9 cellular contexts compared by ENCODE assay signal in genomic region chr19:42066075-42066754, GRCh38. TPM values are rescaled to one million over a fixed set of nuclear protein-coding genes. Genes with fewer than 3 reads are reported as not detected.
DNase-seq lines count a peak whose midpoint lies in the region; ATAC-seq and TF ChIP-seq lines count a peak whose summit lies in the region.
"Had no signal": no experiment of that assay in that cellular context is flagged by ENCODE, and none has a peak within 500 bp of the region (broad histone marks: within the 10 kb centered on the region; RNA-seq: fewer than 3 reads in every experiment).

No MANE protein-coding gene starts in this region.

- ATAC-seq in GM18873 (IDR thresholded peaks at IDR 0.05; ENCODE audit: low FRiP score, unreplicated experiment) = no peak
- no peak for ATAC-seq in stimulated activated memory B cell treated with anti-CD40 and anti-IgM and Interleukin-4, amounts not matched to agents 10 μg/mL and 1 μg/mL and 100 μg/mL, for 72 hours

- H3K36me3 Mint-ChIP-seq in stimulated activated memory B cell treated with anti-CD40 and anti-IgM and Interleukin-4, amounts not matched to agents 10 μg/mL and 1 μg/mL and 100 μg/mL, for 72 hours = no peaks in the 10 kb centered on the region
- H3K36me3 Mint-ChIP-seq: activated naive CD8-positive, alpha-beta T cell treated with anti-CD3 and anti-CD28 coated beads, Interleukin-2, amount 10 ng/mL, durations not matched to agents 7 days and 5 days had no signal

- DNase-seq in AG08395 (ENCODE audit: low spot score) = peak; percentile 37
- peak; percentile 74 for DNase-seq in G401 (ENCODE audit: low spot score)
- peak; percentile 78 for DNase-seq in NCI-H69 (lab: John Stamatoyannopoulos, UW)
- peak; percentile 10 for DNase-seq in fibroblast of pulmonary artery (ENCODE audit: low read depth)
- no peak for DNase-seq in stimulated activated CD4-positive, alpha-beta T cell treated with anti-CD3 and anti-CD28 coated beads, Interleukin-4, amount 100 ng/mL, for 4 hours
- DNase-seq in GM10266 (ENCODE audit: extremely low spot score) = no peak
- DNase-seq: activated naive CD8-positive, alpha-beta T cell treated with anti-CD3 and anti-CD28 coated beads, Interleukin-2, amount 10 ng/mL, durations not matched to agents 7 days and 5 days had no signal

- in situ Hi-C loops in G401 (cut with HindIII; ENCODE audit: low sequenced_read_pairs) = no loop called here

- H3K4me3 ChIP-seq in fibroblast of pulmonary artery (replicated peaks; ENCODE audit: low read depth, low read length) = no peak overlapping the region

- peaks cover 19% of the 10 kb centered on the region for H3K27me3 Mint-ChIP-seq in stimulated activated memory B cell treated with anti-CD40 and anti-IgM and Interleukin-4, amounts not matched to agents 10 μg/mL and 1 μg/mL and 100 μg/mL, for 72 hours

- H3K27ac Mint-ChIP-seq in stimulated activated memory B cell treated with anti-CD40 and anti-IgM and Interleukin-4, amounts not matched to agents 10 μg/mL and 1 μg/mL and 100 μg/mL, for 72 hours = no peak overlapping the region
- H3K27ac Mint-ChIP-seq: activated naive CD8-positive, alpha-beta T cell treated with anti-CD3 and anti-CD28 coated beads, Interleukin-2, amount 10 ng/mL, durations not matched to agents 7 days and 5 days had no signal

- no peaks in the 10 kb centered on the region for H3K4me1 Mint-ChIP-seq in stimulated activated memory B cell treated with anti-CD40 and anti-IgM and Interleukin-4, amounts not matched to agents 10 μg/mL and 1 μg/mL and 100 μg/mL, for 72 hours
- H3K4me1 Mint-ChIP-seq: activated naive CD8-positive, alpha-beta T cell treated with anti-CD3 and anti-CD28 coated beads, Interleukin-2, amount 10 ng/mL, durations not matched to agents 7 days and 5 days had no signal

- TF ChIP-seq CTCF in fibroblast of pulmonary artery (IDR thresholded peaks at IDR 0.05; ENCODE audit: low read length, missing control alignments) (no peak), GM10266 (IDR thresholded peaks at IDR 0.05; ENCODE audit: control insufficient read depth, insufficient read depth, low read depth, missing control alignments) (no peak)

- no peak overlapping the region for H3K4me3 Mint-ChIP-seq in stimulated activated memory B cell treated with anti-CD40 and anti-IgM and Interleukin-4, amounts not matched to agents 10 μg/mL and 1 μg/mL and 100 μg/mL, for 72 hours
- H3K4me3 Mint-ChIP-seq: activated naive CD8-positive, alpha-beta T cell treated with anti-CD3 and anti-CD28 coated beads, Interleukin-2, amount 10 ng/mL, durations not matched to agents 7 days and 5 days had no signal

- H3K9me3 Mint-ChIP-seq in stimulated activated memory B cell treated with anti-CD40 and anti-IgM and Interleukin-4, amounts not matched to agents 10 μg/mL and 1 μg/mL and 100 μg/mL, for 72 hours = no peaks in the 10 kb centered on the region
- H3K9me3 Mint-ChIP-seq: activated naive CD8-positive, alpha-beta T cell treated with anti-CD3 and anti-CD28 coated beads, Interleukin-2, amount 10 ng/mL, durations not matched to agents 7 days and 5 days had no signal

RNA-seq across cellular contexts. Expression of gene GRIK5, which starts 3.8 kb away (rescaled TPM):
- total RNA-seq in G401 (2014; rRNA removed; shearing (Covaris generic)) = 0.49 and 1.1 TPM in 2 replicates

RNA-seq across cellular contexts. Expression of gene ZNF574, which starts 9.8 kb away (rescaled TPM):
- total RNA-seq in G401 (2014; rRNA removed; shearing (Covaris generic)) = 22.4 and 22.7 TPM in 2 replicates

Comparison
In these comparisons a context has a peak if more than half of its experiments do, and no peak if none do; other contexts are left out.
1. DNase-seq: peak in AG08395 (single experiment), G401 (single experiment), NCI-H69 (single experiment) and fibroblast of pulmonary artery (single experiment); none in stimulated activated CD4-positive, alpha-beta T cell treated with anti-CD3 and anti-CD28 coated beads, Interleukin-4, amount 100 ng/mL, for 4 hours (0 of 2) and GM10266 (single experiment).